ENCODE assay signal across 29 cellular contexts in the genomic region with DNA sequence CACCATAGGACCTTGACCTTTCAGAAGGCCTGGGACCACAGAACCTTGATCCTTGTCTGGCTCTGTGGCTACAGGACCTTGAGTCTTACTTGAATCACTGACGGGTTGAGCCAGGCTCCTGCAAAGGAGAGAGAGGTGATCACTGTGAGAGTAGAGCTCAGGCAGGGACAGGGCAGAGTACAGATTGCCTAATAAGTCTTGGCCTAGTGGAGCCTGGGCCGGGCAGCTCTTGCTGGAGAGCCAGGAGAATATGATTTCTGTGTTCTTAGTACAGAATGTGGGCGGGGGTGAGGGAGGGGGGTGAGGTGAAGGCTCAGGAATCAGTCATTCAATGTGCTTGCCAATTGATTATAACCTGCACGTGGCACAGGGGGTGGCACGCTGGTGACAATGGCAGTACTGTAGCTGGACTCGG.
"Had no signal": no experiment of that assay in that cellular context is flagged by ENCODE, and none has a peak within 500 bp of the region (broad histone marks: within the 10 kb centered on the region; RNA-seq: fewer than 3 reads in every experiment).

No MANE protein-coding gene starts in this region.

- H3K27ac Mint-ChIP-seq: activated CD4-positive, alpha-beta memory T cell treated with anti-CD3 and anti-CD28 coated beads for 36 hours; activated CD4-positive, alpha-beta T cell treated with anti-CD3 and anti-CD28 coated beads, Interleukin-2, amount 10 ng/mL, durations not matched to agents 24 days and 14 days; activated naive CD4-positive, alpha-beta T cell treated with anti-CD3 and anti-CD28 coated beads for 36 hours; activated naive CD8-positive, alpha-beta T cell treated with anti-CD3 and anti-CD28 coated beads for 36 hours; activated T-helper 1 cell treated with anti-CD3 and anti-CD28 coated beads, Interleukin-12 subunit alpha, Interleukin-12 subunit beta, Interleukin-2, Interleukin-4 antibody, amounts not matched to agents 30 ng/mL and 10 ng/mL and 1 ng/mL, durations not matched to agents 14 hours and 24 hours and 36 hours; natural killer cell; neural progenitor cell; stimulated activated naive B cell treated with anti-CD40 and anti-IgM and Interleukin-4, amounts not matched to agents 10 μg/mL and 1 μg/mL and 100 μg/mL, for 72 hours; T-helper 17 cell; type B pancreatic cell had no signal

- DNase-seq: activated CD4-positive, alpha-beta memory T cell treated with anti-CD3 and anti-CD28 coated beads for 36 hours; activated CD4-positive, alpha-beta T cell treated with anti-CD3 and anti-CD28 coated beads, Interleukin-2, amount 10 ng/mL, durations not matched to agents 24 days and 14 days; activated CD4-positive, CD25-positive, alpha-beta regulatory T cell treated with anti-CD3 and anti-CD28 coated beads, Interleukin-2, amount 50 U/mL, for 72 hours; activated CD8-positive, alpha-beta memory T cell treated with anti-CD3 and anti-CD28 coated beads, Interleukin-2, amount 50 U/mL, for 4 hours; activated effector memory CD4-positive, alpha-beta T cell treated with anti-CD3 and anti-CD28 coated beads, Interleukin-2, amount 50 U/mL, for 16 hours; activated naive CD4-positive, alpha-beta T cell treated with anti-CD3 and anti-CD28 coated beads for 36 hours; activated naive CD8-positive, alpha-beta T cell treated with anti-CD3 and anti-CD28 coated beads for 36 hours; activated T-cell treated with anti-CD3 and anti-CD28 coated beads, Interleukin-2, amount 50 U/mL, for 1 hour; amniotic stem cell; dorsolateral prefrontal cortex; effector memory CD4-positive, alpha-beta T cell; islet precursor cell; lower lobe of right lung; mesenchymal stem cell; natural killer cell; sigmoid colon; stimulated activated CD4-positive, alpha-beta T cell treated with anti-CD3 and anti-CD28 coated beads, Interleukin-1b, Interleukin-23, amount 100 ng/mL, for 48 hours; stimulated activated naive B cell treated with anti-CD40 and anti-IgM and Interleukin-4, amounts not matched to agents 10 μg/mL and 1 μg/mL and 100 μg/mL, for 72 hours; T-helper 17 cell; T1000; uterus had no signal

- H3K9me3 Mint-ChIP-seq: activated CD4-positive, alpha-beta memory T cell treated with anti-CD3 and anti-CD28 coated beads for 36 hours; activated CD4-positive, alpha-beta T cell treated with anti-CD3 and anti-CD28 coated beads, Interleukin-2, amount 10 ng/mL, durations not matched to agents 24 days and 14 days; activated naive CD4-positive, alpha-beta T cell treated with anti-CD3 and anti-CD28 coated beads for 36 hours; activated naive CD8-positive, alpha-beta T cell treated with anti-CD3 and anti-CD28 coated beads for 36 hours; activated T-helper 1 cell treated with anti-CD3 and anti-CD28 coated beads, Interleukin-12 subunit alpha, Interleukin-12 subunit beta, Interleukin-2, Interleukin-4 antibody, amounts not matched to agents 30 ng/mL and 10 ng/mL and 1 ng/mL, durations not matched to agents 14 hours and 24 hours and 36 hours; central memory CD8-positive, alpha-beta T cell; natural killer cell; neural progenitor cell; stimulated activated naive B cell treated with anti-CD40 and anti-IgM and Interleukin-4, amounts not matched to agents 10 μg/mL and 1 μg/mL and 100 μg/mL, for 72 hours; type B pancreatic cell had no signal

- H3K36me3 ChIP-seq: breast epithelium, lower lobe of right lung, neural progenitor cell, sigmoid colon, suprapubic skin, uterus had no signal

- H3K4me3 ChIP-seq: breast epithelium, dorsolateral prefrontal cortex, lower lobe of right lung, neural progenitor cell, sigmoid colon, smooth muscle cell, suprapubic skin, uterus had no signal

- H3K4me1 Mint-ChIP-seq: activated naive CD8-positive, alpha-beta T cell treated with anti-CD3 and anti-CD28 coated beads for 36 hours had no signal

- H3K4me1 ChIP-seq: breast epithelium had no signal

- H3K4me3 Mint-ChIP-seq: activated CD4-positive, alpha-beta memory T cell treated with anti-CD3 and anti-CD28 coated beads for 36 hours; activated CD4-positive, alpha-beta T cell treated with anti-CD3 and anti-CD28 coated beads, Interleukin-2, amount 10 ng/mL, durations not matched to agents 24 days and 14 days; activated naive CD4-positive, alpha-beta T cell treated with anti-CD3 and anti-CD28 coated beads for 36 hours; activated naive CD8-positive, alpha-beta T cell treated with anti-CD3 and anti-CD28 coated beads for 36 hours; activated T-helper 1 cell treated with anti-CD3 and anti-CD28 coated beads, Interleukin-12 subunit alpha, Interleukin-12 subunit beta, Interleukin-2, Interleukin-4 antibody, amounts not matched to agents 30 ng/mL and 10 ng/mL and 1 ng/mL, durations not matched to agents 14 hours and 24 hours and 36 hours; central memory CD8-positive, alpha-beta T cell; natural killer cell; neural progenitor cell; stimulated activated naive B cell treated with anti-CD40 and anti-IgM and Interleukin-4, amounts not matched to agents 10 μg/mL and 1 μg/mL and 100 μg/mL, for 72 hours; T-helper 17 cell; type B pancreatic cell had no signal

- FAIRE-seq: frontal cortex had no signal

- ATAC-seq: lower lobe of right lung; natural killer cell; stimulated activated naive B cell treated with anti-CD40 and anti-IgM and Interleukin-4, amounts not matched to agents 10 μg/mL and 1 μg/mL and 100 μg/mL, for 72 hours; T-helper 17 cell had no signal

- H3K27me3 ChIP-seq: breast epithelium, dorsolateral prefrontal cortex, neural progenitor cell, sigmoid colon, suprapubic skin, uterus had no signal

- H3K9me3 ChIP-seq: breast epithelium, lower lobe of right lung, sigmoid colon, suprapubic skin, uterus had no signal

- H3K27ac ChIP-seq: breast epithelium, dorsolateral prefrontal cortex, lower lobe of right lung, neural progenitor cell, sigmoid colon, suprapubic skin, uterus had no signal

- H3K36me3 Mint-ChIP-seq: activated CD4-positive, alpha-beta memory T cell treated with anti-CD3 and anti-CD28 coated beads for 36 hours; activated naive CD8-positive, alpha-beta T cell treated with anti-CD3 and anti-CD28 coated beads for 36 hours; natural killer cell; stimulated activated naive B cell treated with anti-CD40 and anti-IgM and Interleukin-4, amounts not matched to agents 10 μg/mL and 1 μg/mL and 100 μg/mL, for 72 hours; type B pancreatic cell had no signal

- H3K27me3 Mint-ChIP-seq: activated CD4-positive, alpha-beta memory T cell treated with anti-CD3 and anti-CD28 coated beads for 36 hours; activated naive CD8-positive, alpha-beta T cell treated with anti-CD3 and anti-CD28 coated beads for 36 hours; central memory CD8-positive, alpha-beta T cell; type B pancreatic cell had no signal
